11 cellular contexts compared by ENCODE assay signal in the genomic region with DNA sequence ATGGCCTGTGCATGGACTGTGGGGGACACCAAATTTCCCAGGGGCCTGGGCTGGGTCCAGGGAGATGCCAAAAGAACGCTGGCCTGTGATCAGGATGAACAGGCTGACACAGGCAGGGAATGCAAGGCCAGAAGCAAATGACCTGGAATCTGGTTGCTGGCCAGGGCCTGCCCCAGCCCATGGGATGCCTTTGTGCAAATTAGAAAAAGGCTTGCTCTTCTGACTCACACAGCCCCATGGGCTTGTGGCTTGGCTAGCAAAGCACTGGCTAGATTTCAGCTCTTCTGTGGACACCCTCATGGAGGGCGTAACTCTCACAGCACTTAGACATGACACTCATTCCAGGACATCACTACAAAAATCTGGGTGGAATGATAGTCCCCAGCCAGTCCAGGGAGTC. TPM values are rescaled to one million over a fixed set of nuclear protein-coding genes. Genes with fewer than 3 reads are reported as not detected.
A peak's percentile ranks its signal among the peaks of the same experiment; 100 is the strongest.
DNase-seq lines count a peak whose midpoint lies in the region; ATAC-seq and TF ChIP-seq lines count a peak whose summit lies in the region.
"Had no signal": no experiment of that assay in that cellular context is flagged by ENCODE, and none has a peak within 500 bp of the region (broad histone marks: within the 10 kb centered on the region; RNA-seq: fewer than 3 reads in every experiment).

No MANE protein-coding gene starts in this region.

- H3K9me3 ChIP-seq in endodermal cell (ENCODE audit: control insufficient read depth, low read length) = peaks cover 5% of the 10 kb centered on the region
- H3K9me3 ChIP-seq: upper lobe of left lung had no signal

- peak; percentile 96 for ATAC-seq in sciatic nerve
- no peak for ATAC-seq in activated naive CD4-positive, alpha-beta T cell treated with anti-CD3 and anti-CD28 coated beads, Interleukin-2, amount 50 U/mL, for 72 hours
- ATAC-seq: activated naive CD8-positive, alpha-beta T cell treated with anti-CD3 and anti-CD28 coated beads, Interleukin-2, amount 50 U/mL, for 24 hours had no signal

- H3K36me3 ChIP-seq in endodermal cell (ENCODE audit: control insufficient read depth, insufficient read depth, low read length) = no peaks in the 10 kb centered on the region
- H3K36me3 ChIP-seq: upper lobe of left lung had no signal

- no peak overlapping the region for H3K27ac Mint-ChIP-seq in activated naive CD4-positive, alpha-beta T cell treated with anti-CD3 and anti-CD28 coated beads, Interleukin-2, amount 50 U/mL, for 72 hours
- H3K27ac Mint-ChIP-seq in endodermal cell = no peak overlapping the region
- H3K27ac Mint-ChIP-seq: activated naive CD8-positive, alpha-beta T cell treated with anti-CD3 and anti-CD28 coated beads, Interleukin-2, amount 50 U/mL, for 24 hours had no signal

- TF ChIP-seq CTCF in endodermal cell (conservative IDR thresholded peaks at IDR 0.05) = no peak

- in situ Hi-C loops in G401 (cut with HindIII; ENCODE audit: low sequenced_read_pairs) = no loop called here

- no peak overlapping the region for H3K9ac ChIP-seq in endodermal cell (ENCODE audit: extremely low read depth, low read length, poor library complexity, severe bottlenecking)

- no peak overlapping the region for H3K4me3 Mint-ChIP-seq in endodermal cell
- H3K4me3 Mint-ChIP-seq: activated naive CD8-positive, alpha-beta T cell treated with anti-CD3 and anti-CD28 coated beads, Interleukin-2, amount 50 U/mL, for 24 hours had no signal

- peaks cover 3% of the 10 kb centered on the region for H3K27me3 Mint-ChIP-seq in endodermal cell (ENCODE audit: insufficient read depth)
- H3K27me3 Mint-ChIP-seq: activated naive CD8-positive, alpha-beta T cell treated with anti-CD3 and anti-CD28 coated beads, Interleukin-2, amount 50 U/mL, for 24 hours had no signal

- H3K9me3 Mint-ChIP-seq in activated naive CD4-positive, alpha-beta T cell treated with anti-CD3 and anti-CD28 coated beads, Interleukin-2, amount 50 U/mL, for 72 hours = peaks cover 9 to 22% of the 10 kb centered on the region in 2 donors
- H3K9me3 Mint-ChIP-seq in endodermal cell = peaks cover 4% of the 10 kb centered on the region

- H3K36me3 Mint-ChIP-seq in activated naive CD4-positive, alpha-beta T cell treated with anti-CD3 and anti-CD28 coated beads, Interleukin-2, amount 50 U/mL, for 72 hours = peaks cover 0 to 32% of the 10 kb centered on the region in 2 donors
- no peaks in the 10 kb centered on the region for H3K36me3 Mint-ChIP-seq in endodermal cell (ENCODE audit: low read depth)

- no peaks in the 10 kb centered on the region for H3K4me1 ChIP-seq in endodermal cell (ENCODE audit: control insufficient read depth, insufficient read depth, low read length)

- 93 to 94% methylated on average over 2 of the region's 2 CpGs for WGBS in endodermal cell (ENCODE audit: insufficient coverage in 1 of 2, insufficient read length in 1 of 2), 2 experiments

- no peak overlapping the region for H3K4me3 ChIP-seq in endodermal cell (ENCODE audit: low read length)
- H3K4me3 ChIP-seq: upper lobe of left lung had no signal

- H3K27me3 ChIP-seq in endodermal cell (ENCODE audit: control insufficient read depth, insufficient read depth, low read length, poor library complexity, severe bottlenecking) = no peaks in the 10 kb centered on the region
- H3K27me3 ChIP-seq: upper lobe of left lung had no signal

- DNase-seq in G401 (ENCODE audit: low spot score) = peak; percentile 15
- DNase-seq in amniotic epithelial cell (ENCODE audit: low read depth) = peak; percentile 86
- peak; percentile 77 for DNase-seq in cardiac septum (ENCODE audit: low spot score)
- DNase-seq in sciatic nerve (ENCODE audit: low spot score) = peak; percentile 82
- no peak for DNase-seq in NCI-H1105 (lab: John Stamatoyannopoulos, UW)
- DNase-seq in activated naive CD4-positive, alpha-beta T cell treated with anti-CD3 and anti-CD28 coated beads, Interleukin-2, amount 50 U/mL, for 72 hours (ENCODE audit: low spot score in 2 of 2) = no peak
- DNase-seq in endodermal cell = no peak
- no peak for DNase-seq in DMS 273 (lab: John Stamatoyannopoulos, UW; ENCODE audit: unreplicated experiment)
- DNase-seq: activated naive CD8-positive, alpha-beta T cell treated with anti-CD3 and anti-CD28 coated beads, Interleukin-2, amount 50 U/mL, for 24 hours; NCI-H2227 treated with DMSO at 0.1 percent for 48 hours; upper lobe of left lung had no signal

- intact Hi-C loops in cardiac septum (cut with DNase I) = no loop called here
- intact Hi-C loops in sciatic nerve (cut with DNase I) = no loop called here

- no peak overlapping the region for H3K27ac ChIP-seq in endodermal cell (ENCODE audit: low read depth, low read length)
- H3K27ac ChIP-seq: upper lobe of left lung had no signal

- H3K4me1 Mint-ChIP-seq in endodermal cell = peaks cover 14% of the 10 kb centered on the region

RNA-seq across cellular contexts. Expression of a gene that starts 45.8 kb away (rescaled TPM):
- 6.3 and 7.5 TPM in 2 replicates for total RNA-seq in G401 (2014; rRNA removed; shearing (Covaris generic))
- total RNA-seq in cardiac septum (11.0 TPM), sciatic nerve (21.5 TPM), endodermal cell (10 to 100 TPM; 25.7 to 30.9 TPM)
- 10 to 100 TPM; 15.9 to 36.6 TPM for total RNA-seq in activated naive CD4-positive, alpha-beta T cell treated with anti-CD3 and anti-CD28 coated beads, Interleukin-2, amount 50 U/mL, for 72 hours
- polyA plus RNA-seq in endodermal cell (2013, experiment 1 of 2) = 19.5 TPM
- polyA plus RNA-seq in endodermal cell (2013, experiment 2 of 2) = 18.7 TPM

Comparison
In these comparisons a context has a peak if more than half of its experiments do, and no peak if none do; other contexts are left out.
1. DNase-seq: peak in G401 (single experiment), amniotic epithelial cell (single experiment), cardiac septum (single experiment) and sciatic nerve (single experiment); none in NCI-H1105 (single experiment), activated naive CD4-positive, alpha-beta T cell treated with anti-CD3 and anti-CD28 coated beads, Interleukin-2, amount 50 U/mL, for 72 hours (0 of 2), endodermal cell (single experiment) and DMS 273 (single experiment).